Comparison of ENCODE assay signal across 9 cellular contexts in genomic region chr5:10364186-10364689, GRCh38. TPM values are rescaled to one million over a fixed set of nuclear protein-coding genes. Genes with fewer than 3 reads are reported as not detected.
DNase-seq lines count a peak whose midpoint lies in the region; ATAC-seq and TF ChIP-seq lines count a peak whose summit lies in the region.
"Had no signal": no experiment of that assay in that cellular context is flagged by ENCODE, and none has a peak within 500 bp of the region (broad histone marks: within the 10 kb centered on the region; RNA-seq: fewer than 3 reads in every experiment).

No MANE protein-coding gene starts in this region.

- H3K79me2 ChIP-seq in H9 (ENCODE audit: insufficient read depth, low read length) = peaks cover 36% of the 10 kb centered on the region; the same call in 1 of the 2 replicates
- H3K79me2 ChIP-seq in PC-9 (ENCODE audit: low read depth) = peaks cover 100% of the 10 kb centered on the region

- no peak overlapping the region for H3K23ac ChIP-seq in H9 (ENCODE audit: insufficient read length, low read depth, low read length)

- ATAC-seq in lower lobe of right lung (peak; percentile 27 to 41), HG03442 (IDR thresholded peaks at IDR 0.05; ENCODE audit: unreplicated experiment) (no peak)

- intact Hi-C loops in Calu3 (cut with micrococcal nuclease; ENCODE audit: unreplicated experiment) = no loop called here
- intact Hi-C loops in PC-9 (cut with micrococcal nuclease; ENCODE audit: unreplicated experiment) = loop anchor here (1.0 kb wide), 1 partner anchor 80 kb away; no protein-coding TSS in a partner anchor
- intact Hi-C loops in lower lobe of right lung (cut with DNase I) = no loop called here
- intact Hi-C loops in ovary (cut with DNase I) = loop anchor here in 1 of 4 donors (10.0 kb wide), 1 partner anchor 71 kb away; no protein-coding TSS in a partner anchor

- no peak overlapping the region for H3K18ac ChIP-seq in H9 (ENCODE audit: insufficient read length, low read depth, low read length)

- H2BK12ac ChIP-seq in H9 (ENCODE audit: insufficient read length, low read depth, low read length) = no peak overlapping the region

- no peak for TF ChIP-seq POLR2A in ovary (IDR thresholded peaks at IDR 0.05)

- H2BK5ac ChIP-seq in H9 (ENCODE audit: insufficient read length, low read length) = no peak overlapping the region

- TF ChIP-seq CTCF in Calu3 (IDR thresholded peaks at IDR 0.05; ENCODE audit: unreplicated experiment) = peak; percentile 48
- peak; percentile 59 for TF ChIP-seq CTCF in H9 (conservative IDR thresholded peaks at IDR 0.05)
- peak; percentile 61 for TF ChIP-seq CTCF in PC-9 (conservative IDR thresholded peaks at IDR 0.05)
- peak; percentile 29 for TF ChIP-seq CTCF in lower lobe of right lung (IDR thresholded peaks at IDR 0.05)
- no peak for TF ChIP-seq CTCF in ovary (IDR thresholded peaks at IDR 0.05)

- H3K9me2 ChIP-seq in PC-9 (ENCODE audit: insufficient read depth) = no peaks in the 10 kb centered on the region

- H3K4me1 ChIP-seq in H9 (ENCODE audit: insufficient read depth, low read length) = peaks cover 2% of the 10 kb centered on the region; the same call in 1 of the 2 replicates
- H3K4me1 ChIP-seq in PC-9 (replicated peaks; ENCODE audit: insufficient read depth) = 0 out of 2 replicates have a peak, but pooled peaks cover 19% of the 10 kb centered on the region
- H3K4me1 ChIP-seq in lower lobe of right lung = peaks cover 39% of the 10 kb centered on the region
- H3K4me1 ChIP-seq in ovary (ENCODE audit: insufficient read depth) = peaks cover 16% of the 10 kb centered on the region

- H3K4me3 Mint-ChIP-seq in Calu3 (ENCODE audit: low read depth, unreplicated experiment) (no peak overlapping the region), H9 (no peak overlapping the region)
- H3K4me3 Mint-ChIP-seq: activated naive CD4-positive, alpha-beta T cell treated with anti-CD3 and anti-CD28 coated beads for 36 hours had no signal

- no peak overlapping the region for H3K4me3 ChIP-seq in PC-9
- no peak overlapping the region for H3K4me3 ChIP-seq in lower lobe of right lung
- H3K4me3 ChIP-seq in ovary = no peak overlapping the region
- H3K4me3 ChIP-seq: SK-N-MC had no signal

- DNase-seq in Calu3 = peak; percentile 39
- no peak for DNase-seq in H9
- DNase-seq in PC-9 = peak in 1 of 2 experiments; percentile 23
- no peak for DNase-seq in lower lobe of right lung
- DNase-seq in ovary = no peak
- DNase-seq in GOT3 (lab: John Stamatoyannopoulos, UW) = no peak
- DNase-seq: activated naive CD4-positive, alpha-beta T cell treated with anti-CD3 and anti-CD28 coated beads for 36 hours had no signal

- H2BK20ac ChIP-seq in H9 (ENCODE audit: low read depth, low read length, poor library complexity, severe bottlenecking) = no peak overlapping the region

- H3K56ac ChIP-seq in H9 (ENCODE audit: insufficient read length, low read depth, low read length) = no peak overlapping the region

- H2BK120ac ChIP-seq in H9 (ENCODE audit: low read depth, low read length, poor library complexity, severe bottlenecking) = no peak overlapping the region

- H4K8ac ChIP-seq in H9 (replicated peaks; ENCODE audit: insufficient read length, low read depth, low read length) = no peak overlapping the region

- peaks cover 7% of the 10 kb centered on the region for H3K79me1 ChIP-seq in H9 (ENCODE audit: insufficient read depth, low read depth, low read length, poor library complexity, severe bottlenecking)

- WGBS in H9 (ENCODE audit: extremely low coverage, insufficient read length, low lambda C conversion rate) = no CpG with 5 or more reads among the region's 1 CpG
- 83 to 96% (median 95%) methylated on average over 1 of the region's 1 CpG for WGBS in ovary, 3 donors

- TF ChIP-seq EP300 in ovary (IDR thresholded peaks at IDR 0.05) = no peak

- H3K4ac ChIP-seq in H9 (ENCODE audit: low read depth, low read length) = no peak overlapping the region

- H3K9me3 Mint-ChIP-seq in Calu3 (ENCODE audit: low read depth, unreplicated experiment) = no peaks in the 10 kb centered on the region
- H3K9me3 Mint-ChIP-seq in H9 = no peaks in the 10 kb centered on the region
- H3K9me3 Mint-ChIP-seq: activated naive CD4-positive, alpha-beta T cell treated with anti-CD3 and anti-CD28 coated beads for 36 hours had no signal

- H3K27me3 Mint-ChIP-seq in Calu3 (ENCODE audit: unreplicated experiment) (no peaks in the 10 kb centered on the region), H9 (ENCODE audit: low read depth) (no peaks in the 10 kb centered on the region)

- H3K4me1 Mint-ChIP-seq in Calu3 (ENCODE audit: low read depth, unreplicated experiment) (peaks cover 34% of the 10 kb centered on the region), H9 (peaks cover 7 to 14% of the 10 kb centered on the region in 2 experiments; a peak in 3 of 4 replicates)

- H3K23me2 ChIP-seq in H9 (ENCODE audit: insufficient read length, low read depth, low read length, poor library complexity, severe bottlenecking) = no peaks in the 10 kb centered on the region

- H4K5ac ChIP-seq in H9 (ENCODE audit: insufficient read length, low read depth, low read length) = no peak overlapping the region

- H3K9me3 ChIP-seq in H9 (ENCODE audit: control insufficient read depth, low read depth, low read length) (no peaks in the 10 kb centered on the region), PC-9 (ENCODE audit: insufficient read depth, low read depth) (no peaks in the 10 kb centered on the region), lower lobe of right lung (no peaks in the 10 kb centered on the region), ovary (no peaks in the 10 kb centered on the region)

- H3K27ac Mint-ChIP-seq in Calu3 (ENCODE audit: unreplicated experiment) (peak overlapping the region; percentile 33), H9 (peak overlapping the region in 2 of 3 experiments; percentile 14 to 62; a peak in 2 of 7 replicates)
- H3K27ac Mint-ChIP-seq: activated naive CD4-positive, alpha-beta T cell treated with anti-CD3 and anti-CD28 coated beads for 36 hours had no signal

- H3K36me3 ChIP-seq in PC-9 (ENCODE audit: low read depth) = peaks cover 17% of the 10 kb centered on the region; the same call in 1 of the 2 replicates
- H3K36me3 ChIP-seq in lower lobe of right lung = no peaks in the 10 kb centered on the region
- no peaks in the 10 kb centered on the region for H3K36me3 ChIP-seq in ovary

- no peak overlapping the region for H3K9ac ChIP-seq in H9 (ENCODE audit: extremely low read depth, insufficient read length, low read length)

- H4K91ac ChIP-seq in H9 (ENCODE audit: insufficient read length, low read depth, low read length) = no peak overlapping the region

- H3T11ph ChIP-seq in H9 (ENCODE audit: low read length) = no peak overlapping the region

- POLR2A ChIA-PET in PC-9 (lab: Charles Lee; ENCODE audit: unreplicated experiment) = interaction anchor here (0.5 to 0.8 kb wide), 3 partner anchors 10 to 114 kb away, joined by 3 to 5 read pairs (median 5); partner anchors contain the start of gene CCT5

- no peak overlapping the region for H3K14ac ChIP-seq in H9 (ENCODE audit: insufficient read depth, low read length)

- H3K36me3 Mint-ChIP-seq in Calu3 (ENCODE audit: insufficient read depth, unreplicated experiment) = peaks cover 13% of the 10 kb centered on the region
- H3K36me3 Mint-ChIP-seq in H9 (ENCODE audit: insufficient read depth in 1 of 3, low read depth in 3 of 3) = peaks cover 0 to 3% (median 3%) of the 10 kb centered on the region in 3 experiments; a peak in 2 of 7 replicates

- CTCF ChIA-PET in Calu3 (lab: Charles Lee) (interaction anchor here (0.5 to 1.8 kb wide), 4 partner anchors 11 to 80 kb away, joined by 3 to 22 read pairs (median 4); partner anchors contain the start of gene MARCHF6), PC-9 (lab: Charles Lee) (interaction anchor here (0.6 to 1.5 kb wide), 10 partner anchors 9 to 203 kb away, joined by 3 to 26 read pairs (median 4); partner anchors contain the start of gene MARCHF6)

- H2AFZ ChIP-seq in H9 (ENCODE audit: low read length) (no peak overlapping the region), PC-9 (no peak overlapping the region)

- H3K4me2 ChIP-seq in H9 (ENCODE audit: insufficient read depth, insufficient read length, low read length) (no peak overlapping the region), PC-9 (no peak overlapping the region)

- H3K27me3 ChIP-seq in H9 (ENCODE audit: insufficient read depth, low read length) (no peaks in the 10 kb centered on the region), PC-9 (ENCODE audit: insufficient read depth, low read depth) (no peaks in the 10 kb centered on the region), lower lobe of right lung (ENCODE audit: low read depth) (no peaks in the 10 kb centered on the region), ovary (no peaks in the 10 kb centered on the region)

- H4K20me1 ChIP-seq in H9 (ENCODE audit: control insufficient read depth, insufficient read depth, insufficient read length) = no peaks in the 10 kb centered on the region
- peaks cover 94% of the 10 kb centered on the region for H4K20me1 ChIP-seq in PC-9 (ENCODE audit: insufficient read depth)

- H2AK5ac ChIP-seq in H9 (ENCODE audit: insufficient read length, low read length) = no peak overlapping the region

- H3F3A ChIP-seq in PC-9 (ENCODE audit: insufficient read depth, low read depth) = peaks cover 31% of the 10 kb centered on the region

- BruUV-seq in Calu3 (replicated peaks; lab: Mats Ljungman, UMichigan) = no TSS peak
- BruUV-seq in PC-9 (replicated peaks; lab: Mats Ljungman, UMichigan) = no TSS peak

- no peak overlapping the region for H2BK15ac ChIP-seq in H9 (ENCODE audit: low read depth, low read length)

- H3K27ac ChIP-seq in H9 (ENCODE audit: insufficient read length, low read depth, low read length) (no peak overlapping the region), PC-9 (no peak overlapping the region), lower lobe of right lung (no peak overlapping the region), ovary (no peak overlapping the region)
- H3K27ac ChIP-seq: SK-N-MC had no signal

RNA-seq across cellular contexts. Expression of gene MARCHF6, which starts 10.7 kb away (rescaled TPM):
- total RNA-seq in Calu3 (2022) = 155 and 160 TPM in 2 replicates
- total RNA-seq in H9 (2021) = 114 and 118 TPM in 2 replicates
- 283 and 364 TPM in 2 replicates for total RNA-seq in PC-9 (2021)
- total RNA-seq in lower lobe of right lung = 136 TPM
- total RNA-seq in ovary = 100 to 1,000 TPM in 6 of 7 donors, 10 to 100 TPM in 1; 97.9 to 225 (median 182) TPM
- 10 to 100 TPM; 59.0 to 75.4 TPM for polyA plus RNA-seq in ovary

RNA-seq across cellular contexts. Expression of gene CMBL, which starts 56.5 kb away (rescaled TPM):
- 12.9 and 17.0 TPM in 2 replicates for total RNA-seq in Calu3 (2022)
- total RNA-seq in H9 (2021) = 12.2 and 12.6 TPM in 2 replicates
- total RNA-seq in PC-9 (2021) = 286 and 294 TPM in 2 replicates
- total RNA-seq in lower lobe of right lung = 21.7 TPM
- 10 to 100 TPM in 5 of 7 donors, 1 to 10 TPM in 2; 7.3 to 56.9 (median 43.2) TPM for total RNA-seq in ovary
- 10 to 100 TPM; 33.0 to 69.0 TPM for polyA plus RNA-seq in ovary

Comparison
In these comparisons a context has a peak if more than half of its experiments do, and no peak if none do; other contexts are left out.
1. CTCF ChIP-seq: peak in Calu3 (single experiment), H9 (single experiment), PC-9 (single experiment) and lower lobe of right lung (single experiment); none in ovary (0 of 3).